8 cellular contexts compared by ENCODE assay signal in the genomic region with DNA sequence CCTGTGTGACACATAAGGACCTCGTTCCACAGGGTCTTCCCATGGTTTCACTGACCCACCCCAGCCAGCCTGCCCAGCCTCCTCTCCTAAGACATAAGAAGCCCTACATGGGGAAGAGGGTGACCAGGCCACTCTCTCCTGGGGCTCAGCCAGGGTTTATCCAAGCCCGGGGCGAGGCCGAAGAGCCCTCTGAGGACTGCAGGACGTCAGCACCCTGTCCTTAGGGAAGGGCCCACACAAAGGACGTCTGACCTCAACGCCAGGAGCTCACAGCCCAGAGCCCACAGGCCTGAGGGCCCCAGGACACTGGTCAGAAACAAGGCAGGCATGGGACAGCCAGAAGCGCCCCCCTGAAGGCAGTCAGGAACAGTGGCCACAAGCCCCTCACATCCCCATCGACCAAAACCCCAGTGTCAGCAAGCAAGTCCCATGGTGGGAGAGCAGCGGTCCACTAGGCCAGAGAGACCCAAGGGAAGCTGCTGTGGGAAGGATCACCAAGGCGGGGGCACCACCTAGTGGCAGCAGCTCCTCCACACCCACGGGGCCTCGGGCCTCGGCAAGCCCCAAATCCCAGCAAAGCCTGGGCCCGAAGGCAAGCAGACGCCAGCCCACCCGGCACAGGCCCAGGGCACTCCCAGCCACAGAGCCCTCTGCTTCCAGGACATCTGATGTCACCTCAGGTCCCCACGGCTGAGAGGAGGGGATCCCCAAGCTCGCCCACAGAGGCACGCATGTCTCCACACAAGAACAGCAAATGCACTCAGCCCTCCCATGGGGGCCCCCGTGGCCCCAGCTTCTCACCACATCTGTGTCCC. TPM values are rescaled to one million over a fixed set of nuclear protein-coding genes. Genes with fewer than 3 reads are reported as not detected.
DNase-seq lines count a peak whose midpoint lies in the region; ATAC-seq and TF ChIP-seq lines count a peak whose summit lies in the region.

No MANE protein-coding gene starts in this region.

- H3K36me3 ChIP-seq in osteoblast (ENCODE audit: insufficient read depth, low read length), result peaks cover 25% of the 10 kb centered on the region
- H3K36me3 ChIP-seq in aorta (ENCODE audit: control insufficient read depth in 1 of 2, insufficient read depth in 2 of 2, low read length in 1 of 2), result peaks cover 0 to 1% of the 10 kb centered on the region in 2 donors

- H3K4me1 ChIP-seq in foreskin keratinocyte, result no peaks in the 10 kb centered on the region
- no peaks in the 10 kb centered on the region for H3K4me1 ChIP-seq in osteoblast (ENCODE audit: insufficient read depth, low read length)
- no peaks in the 10 kb centered on the region for H3K4me1 ChIP-seq in aorta (ENCODE audit: control insufficient read depth in 1 of 2, insufficient read depth in 2 of 2, low read length in 2 of 2)

- POLR2A ChIA-PET in GM10248 (lab: Yijun Ruan, JAX), result interaction anchor here (0.7 kb wide), 1 partner anchor 23 kb away, joined by 3 read pairs; a partner anchor contains a TSS

- no peaks in the 10 kb centered on the region for H3K27me3 ChIP-seq in foreskin keratinocyte
- H3K27me3 ChIP-seq in osteoblast (ENCODE audit: insufficient read depth, low read length), result no peaks in the 10 kb centered on the region
- no peaks in the 10 kb centered on the region for H3K27me3 ChIP-seq in aorta (ENCODE audit: control insufficient read depth in 1 of 2, insufficient read depth in 2 of 2, low read length in 1 of 2)

- H2AFZ ChIP-seq in osteoblast (ENCODE audit: low read length), result peak overlapping the region; percentile 59

- no peaks in the 10 kb centered on the region for H3K9me3 Mint-ChIP-seq in activated T-helper 17 cell treated with anti-CD3 and anti-CD28 coated beads, Interleukin-2, amount 50 U/mL, for 72 hours

- 48 to 50% methylated on average over 18 to 21 of the region's 21 CpGs for whole genome bisulfite sequencing in aorta, 2 donors

- DNase-seq in GM10248 (ENCODE audit: extremely low spot score) (peak; percentile 86), NCI-H82 treated with DMSO at 0.1 percent for 48 hours (lab: John Stamatoyannopoulos, UW; ENCODE audit: unreplicated experiment) (peak; percentile 22), foreskin keratinocyte (no peak), osteoblast (ENCODE audit: insufficient read length, low spot score, missing footprints) (peak; percentile 99), aorta (peak; percentile 79 to 92)

- TF ChIP-seq CTCF in 22Rv1 (IDR thresholded peaks at IDR 0.05), result peak; percentile 80
- peak; percentile 93 for TF ChIP-seq CTCF in GM10248 (IDR thresholded peaks at IDR 0.05; ENCODE audit: control extremely low read depth, extremely low read depth, low read depth, missing control alignments)
- peak; percentile 77 for TF ChIP-seq CTCF in foreskin keratinocyte (conservative IDR thresholded peaks at IDR 0.05)
- TF ChIP-seq CTCF in osteoblast (IDR thresholded peaks at IDR 0.05; ENCODE audit: extremely low read depth, low read depth, low read length), result peak; percentile 80

- no peaks in the 10 kb centered on the region for H3K4me1 Mint-ChIP-seq in activated T-helper 17 cell treated with anti-CD3 and anti-CD28 coated beads, Interleukin-2, amount 50 U/mL, for 72 hours

- H3K27me3 Mint-ChIP-seq in activated T-helper 17 cell treated with anti-CD3 and anti-CD28 coated beads, Interleukin-2, amount 50 U/mL, for 72 hours, result no peaks in the 10 kb centered on the region

- H3K4me3 Mint-ChIP-seq in activated T-helper 17 cell treated with anti-CD3 and anti-CD28 coated beads, Interleukin-2, amount 50 U/mL, for 72 hours, result no peak overlapping the region

- H3K9me3 ChIP-seq in osteoblast (ENCODE audit: low read depth, low read length) (no peaks in the 10 kb centered on the region), aorta (ENCODE audit: control insufficient read depth, low read length) (no peaks in the 10 kb centered on the region)

- H3K27ac ChIP-seq in 22Rv1, result no peak overlapping the region
- H3K27ac ChIP-seq in foreskin keratinocyte, result no peak overlapping the region
- peak overlapping the region; percentile 23 for H3K27ac ChIP-seq in osteoblast (ENCODE audit: low read depth, low read length)
- no peak overlapping the region for H3K27ac ChIP-seq in aorta (ENCODE audit: low read depth in 1 of 2, low read length in 2 of 2)

- ATAC-seq in HG02885 (IDR thresholded peaks at IDR 0.05; ENCODE audit: poor library complexity, unreplicated experiment), result peak; percentile 76
- peak; percentile 52 for ATAC-seq in activated T-helper 17 cell treated with anti-CD3 and anti-CD28 coated beads, Interleukin-2, amount 50 U/mL, for 72 hours (replicated peaks)
- peak; percentile 56 for ATAC-seq in foreskin keratinocyte
- peak; percentile 76 for ATAC-seq in aorta (ENCODE audit: low FRiP score)

- H4K20me1 ChIP-seq in osteoblast (ENCODE audit: insufficient read depth, low read length), result peaks cover 10% of the 10 kb centered on the region

- H3K27ac Mint-ChIP-seq in activated T-helper 17 cell treated with anti-CD3 and anti-CD28 coated beads, Interleukin-2, amount 50 U/mL, for 72 hours, result no peak overlapping the region

- CTCF ChIA-PET in GM10248 (lab: Yijun Ruan, JAX), result interaction anchor here (0.6 to 2.1 kb wide), 33 partner anchors 9 to 646 kb away, joined by 3 to 10 read pairs (median 4); a partner anchor contains a TSS

- peaks cover 3% of the 10 kb centered on the region for H3K79me2 ChIP-seq in osteoblast (ENCODE audit: insufficient read depth, low read length)

- H3K4me3 ChIP-seq in osteoblast (ENCODE audit: insufficient read depth, low read length), result no peak overlapping the region
- H3K4me3 ChIP-seq in aorta (ENCODE audit: low read length in 2 of 2), result no peak overlapping the region

- peaks cover 40% of the 10 kb centered on the region for H3K36me3 Mint-ChIP-seq in activated T-helper 17 cell treated with anti-CD3 and anti-CD28 coated beads, Interleukin-2, amount 50 U/mL, for 72 hours (ENCODE audit: low read depth)

- intact Hi-C loops in aorta (cut with DNase I), result loop anchor here (5.0 to 10.0 kb wide), 3 partner anchors 102 to 627 kb away; no protein-coding TSS in a partner anchor

- no peak overlapping the region for H3K4me2 ChIP-seq in osteoblast (ENCODE audit: insufficient read depth, low read length)

RNA-seq across cellular contexts. Expression of a gene that starts 23.4 kb away (rescaled TPM):
- 10 to 100 TPM; 46.7 to 66.0 TPM for total RNA-seq in activated T-helper 17 cell treated with anti-CD3 and anti-CD28 coated beads, Interleukin-2, amount 50 U/mL, for 72 hours
- total RNA-seq in foreskin keratinocyte (52.4 and 61.9 TPM in 2 replicates), osteoblast (66.2 and 72.2 TPM in 2 replicates), aorta (10 to 100 TPM; 20.3 to 35.8 TPM)
- polyA plus RNA-seq in foreskin keratinocyte (43.9 and 56.4 TPM in 2 replicates), aorta (10 to 100 TPM; 14.8 to 20.1 TPM)

RNA-seq across cellular contexts. Expression of a gene that starts 32.7 kb away (rescaled TPM):
- total RNA-seq in activated T-helper 17 cell treated with anti-CD3 and anti-CD28 coated beads, Interleukin-2, amount 50 U/mL, for 72 hours, result 10 to 100 TPM; 20.9 to 40.2 TPM
- total RNA-seq in foreskin keratinocyte (31.8 and 34.5 TPM in 2 replicates), osteoblast (21.4 and 21.5 TPM in 2 replicates), aorta (10 to 100 TPM; 11.5 to 14.9 TPM)
- polyA plus RNA-seq in foreskin keratinocyte (38.7 and 43.1 TPM in 2 replicates), aorta (10 to 100 TPM; 14.4 to 19.8 TPM)

RNA-seq across cellular contexts. Expression of a gene that starts 32.7 kb away (rescaled TPM):
- total RNA-seq in activated T-helper 17 cell treated with anti-CD3 and anti-CD28 coated beads, Interleukin-2, amount 50 U/mL, for 72 hours, result 10 to 100 TPM; 64.5 to 71.9 TPM
- total RNA-seq in foreskin keratinocyte (71.6 and 80.1 TPM in 2 replicates), osteoblast (18.5 and 21.8 TPM in 2 replicates), aorta (10 to 100 TPM; 11.1 to 11.9 TPM)
- polyA plus RNA-seq in foreskin keratinocyte (118 TPM in 2 replicates), aorta (10 to 100 TPM; 21.0 to 30.8 TPM)

Comparison
In these comparisons a context has a peak if more than half of its experiments do, and no peak if none do; other contexts are left out.
1. DNase-seq: peak in GM10248 (single experiment), NCI-H82 treated with DMSO at 0.1 percent for 48 hours (single experiment), osteoblast (single experiment) and aorta (2 of 2); none in foreskin keratinocyte (0 of 2).
2. Peak in every context shown above with its lines, with median percentiles within 50 percentile points of each other: CTCF ChIP-seq and ATAC-seq.